ENCODE assay signal across 14 cellular contexts in the genomic region with DNA sequence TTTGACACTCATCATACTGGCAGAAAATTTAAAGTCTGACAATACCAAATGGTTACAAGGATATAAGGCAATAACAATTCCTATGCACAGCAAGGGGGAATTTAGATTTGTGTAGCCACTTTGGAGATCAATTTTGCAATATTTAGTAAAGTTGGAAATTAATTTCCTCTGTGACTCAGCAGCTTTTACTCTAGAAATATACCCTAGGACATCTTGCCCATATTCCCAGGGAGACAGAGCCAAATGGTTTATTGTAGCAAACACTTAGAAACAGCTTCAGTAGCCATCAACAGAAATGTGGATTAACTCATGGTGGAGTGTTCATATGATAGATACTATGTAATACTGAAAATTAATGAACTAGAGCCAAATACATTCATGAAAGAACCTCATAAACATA.
DNase-seq lines count a peak whose midpoint lies in the region; ATAC-seq and TF ChIP-seq lines count a peak whose summit lies in the region.
"Had no signal": no experiment of that assay in that cellular context is flagged by ENCODE, and none has a peak within 500 bp of the region (broad histone marks: within the 10 kb centered on the region; RNA-seq: fewer than 3 reads in every experiment).

No MANE protein-coding gene starts in this region.

- H3K9me3 ChIP-seq in IMR-90 (ENCODE audit: control insufficient read depth, insufficient read depth, low read length) (peaks cover 2% of the 10 kb centered on the region; the same call in 1 of the 2 replicates), transverse colon (peaks cover 0 to 6% of the 10 kb centered on the region in 2 donors)

- POLR2A ChIA-PET in IMR-90 (lab: Charles Lee; ENCODE audit: unreplicated experiment), result no interaction called here

- no peaks in the 10 kb centered on the region for H4K20me1 ChIP-seq in IMR-90 (ENCODE audit: insufficient read depth, low read length)

- H2AK5ac ChIP-seq in IMR-90 (ENCODE audit: low read depth, low read length), result no peak overlapping the region

- CTCF ChIA-PET in IMR-90 (lab: Yijun Ruan, JAX), result no interaction called here

- H3K23ac ChIP-seq in IMR-90 (ENCODE audit: low read depth, low read length), result no peak overlapping the region

- TF ChIP-seq RAD21 in IMR-90 (IDR thresholded peaks at IDR 0.05; ENCODE audit: low read length), result no peak

- no peak overlapping the region for H3K4me2 ChIP-seq in IMR-90 (ENCODE audit: low read depth, low read length)

- no peak overlapping the region for H2BK15ac ChIP-seq in IMR-90 (ENCODE audit: low read depth, low read length)

- H3K36me3 Mint-ChIP-seq in stimulated activated naive B cell treated with anti-CD40 and anti-IgM and Interleukin-4, amounts not matched to agents 10 μg/mL and 1 μg/mL and 100 μg/mL, for 72 hours, result peaks cover 48 to 66% of the 10 kb centered on the region in 2 donors

- dilution Hi-C loops in IMR-90 (cut with HindIII; ENCODE audit: low sequenced_read_pairs, unreplicated experiment), result no loop called here

- H3K27ac Mint-ChIP-seq in stimulated activated naive B cell treated with anti-CD40 and anti-IgM and Interleukin-4, amounts not matched to agents 10 μg/mL and 1 μg/mL and 100 μg/mL, for 72 hours, result no peak overlapping the region

- in situ Hi-C loops in IMR-90 (cut with MboI; ENCODE audit: low sequenced_read_pairs), result no loop called here
- in situ Hi-C loops in transverse colon (cut with MboI; ENCODE audit: low pct_ligation_motif_present in 1 of 4, low pct_unique_long_range_greater_than_20kb in 1 of 4, low sequenced_read_pairs in 3 of 4), result no loop called here

- H3K56ac ChIP-seq in IMR-90 (ENCODE audit: extremely low read depth, insufficient read depth, low read length), result no peak overlapping the region

- H3K27ac ChIP-seq in IMR-90 (ENCODE audit: insufficient read depth, low read length) (no peak overlapping the region), transverse colon (no peak overlapping the region)
- H3K27ac ChIP-seq: C4-2B, SK-N-MC had no signal

- no peak overlapping the region for H4K91ac ChIP-seq in IMR-90 (ENCODE audit: insufficient read depth, low read depth, low read length)

- ATAC-seq in IMR-90 (ENCODE audit: low read depth), result peak; percentile 37; the same call in 1 of the 2 replicates
- no peak for ATAC-seq in stimulated activated naive B cell treated with anti-CD40 and anti-IgM and Interleukin-4, amounts not matched to agents 10 μg/mL and 1 μg/mL and 100 μg/mL, for 72 hours (replicated peaks)

- no peaks in the 10 kb centered on the region for H3K4me1 ChIP-seq in IMR-90 (ENCODE audit: control insufficient read depth, insufficient read depth, low read length)
- H3K4me1 ChIP-seq in transverse colon, result no peaks in the 10 kb centered on the region

- H3K4me3 Mint-ChIP-seq in stimulated activated naive B cell treated with anti-CD40 and anti-IgM and Interleukin-4, amounts not matched to agents 10 μg/mL and 1 μg/mL and 100 μg/mL, for 72 hours, result no peak overlapping the region

- H3K27me3 ChIP-seq in IMR-90 (ENCODE audit: control insufficient read depth, insufficient read depth, low read length), result no peaks in the 10 kb centered on the region
- no peaks in the 10 kb centered on the region for H3K27me3 ChIP-seq in transverse colon

- H3K36me3 ChIP-seq in IMR-90 (ENCODE audit: control insufficient read depth, insufficient read depth, low read length) (no peaks in the 10 kb centered on the region), transverse colon (no peaks in the 10 kb centered on the region)

- peaks cover 16 to 26% of the 10 kb centered on the region in 2 donors for H3K9me3 Mint-ChIP-seq in stimulated activated naive B cell treated with anti-CD40 and anti-IgM and Interleukin-4, amounts not matched to agents 10 μg/mL and 1 μg/mL and 100 μg/mL, for 72 hours

- no peaks in the 10 kb centered on the region for H3K27me3 Mint-ChIP-seq in stimulated activated naive B cell treated with anti-CD40 and anti-IgM and Interleukin-4, amounts not matched to agents 10 μg/mL and 1 μg/mL and 100 μg/mL, for 72 hours

- no peak overlapping the region; the same call in 1 of the 2 replicates for H3K18ac ChIP-seq in IMR-90 (ENCODE audit: low read depth, low read length)

- DNase-seq in IMR-90 (peak; percentile 11), amniotic epithelial cell (ENCODE audit: low read depth) (peak; percentile 5), fibroblast of mammary gland (ENCODE audit: low read depth) (peak; percentile 57), skeletal muscle cell (ENCODE audit: low read depth) (peak; percentile 9), transverse colon (no peak), pons (ENCODE audit: low spot score) (no peak)
- DNase-seq in stimulated activated naive B cell treated with anti-CD40 and anti-IgM and Interleukin-4, amounts not matched to agents 10 μg/mL and 1 μg/mL and 100 μg/mL, for 72 hours, result no peak
- DNase-seq: DMS79, NCI-H187, NCI-H2107, NCI-H69, SHP77 had no signal

- intact Hi-C loops in IMR-90 (cut with micrococcal nuclease) (no loop called here), transverse colon (cut with DNase I; ENCODE audit: low total_unique reads) (no loop called here)

- no peak overlapping the region for H3K9ac ChIP-seq in IMR-90 (ENCODE audit: low read depth, low read length)

- H3K14ac ChIP-seq in IMR-90 (replicated peaks; ENCODE audit: low read depth, low read length), result no peak overlapping the region

- H3K4ac ChIP-seq in IMR-90 (ENCODE audit: low read depth, low read length), result no peak overlapping the region

- no peak overlapping the region for H2AK9ac ChIP-seq in IMR-90 (replicated peaks; ENCODE audit: low read depth, low read length, poor library complexity)

- H2BK5ac ChIP-seq in IMR-90 (ENCODE audit: low read depth, low read length, poor library complexity, severe bottlenecking), result peak overlapping the region; percentile 24

- H2AFZ ChIP-seq in IMR-90 (replicated peaks; ENCODE audit: low read length, poor library complexity), result no peak overlapping the region

- BruUV-seq in IMR-90 (replicated peaks; lab: Mats Ljungman, UMichigan), result no TSS peak

- H3K9me1 ChIP-seq in IMR-90 (ENCODE audit: insufficient read depth, low read length), result no peaks in the 10 kb centered on the region

- no peak overlapping the region for H4K8ac ChIP-seq in IMR-90 (ENCODE audit: low read depth in 2 of 2, low read length in 2 of 2)

- TF ChIP-seq POLR2A in IMR-90 (IDR thresholded peaks at IDR 0.05; ENCODE audit: low read depth, low read length) (no peak), transverse colon (IDR thresholded peaks at IDR 0.05) (no peak)

- H4K5ac ChIP-seq in IMR-90 (ENCODE audit: low read depth, low read length), result no peak overlapping the region

- H3K4me3 ChIP-seq in IMR-90 (ENCODE audit: insufficient read depth, low read depth, low read length) (no peak overlapping the region), fibroblast of mammary gland (ENCODE audit: control insufficient read depth, low read depth, low read length) (no peak overlapping the region), skeletal muscle cell (ENCODE audit: low read depth, low read length) (no peak overlapping the region), transverse colon (no peak overlapping the region)
- H3K4me3 ChIP-seq: SK-N-MC had no signal

- H2BK20ac ChIP-seq in IMR-90 (ENCODE audit: low read depth, low read length), result no peak overlapping the region

- no peak for TF ChIP-seq EP300 in transverse colon (IDR thresholded peaks at IDR 0.05; ENCODE audit: low read depth)

- H3K4me1 Mint-ChIP-seq in stimulated activated naive B cell treated with anti-CD40 and anti-IgM and Interleukin-4, amounts not matched to agents 10 μg/mL and 1 μg/mL and 100 μg/mL, for 72 hours, result peaks cover 2 to 11% of the 10 kb centered on the region in 2 donors

- no peak for TF ChIP-seq CTCF in IMR-90 (conservative IDR thresholded peaks at IDR 0.05; ENCODE audit: low read depth, low read length)
- no peak for TF ChIP-seq CTCF in fibroblast of mammary gland (conservative IDR thresholded peaks at IDR 0.05; ENCODE audit: control insufficient read depth, insufficient read depth, low read depth, low read length)
- no peak for TF ChIP-seq CTCF in transverse colon (IDR thresholded peaks at IDR 0.05)

- H3K79me1 ChIP-seq in IMR-90 (ENCODE audit: low read depth in 1 of 2, low read length in 2 of 2), result 0 out of 4 replicates have a peak, but pooled peaks cover 0 to 4% of the 10 kb centered on the region in 2 experiments

- H2BK120ac ChIP-seq in IMR-90 (ENCODE audit: low read depth, low read length), result no peak overlapping the region

TF ChIP-seq in IMR-90, 13 proteins besides CTCF, POLR2A, EP300 and RAD21:
- TF ChIP-seq CEBPB (IDR thresholded peaks at IDR 0.05; ENCODE audit: low read depth, low read length), result no peak
- no peak for TF ChIP-seq RFX5 (IDR thresholded peaks at IDR 0.05; ENCODE audit: low read depth, low read length)
- TF ChIP-seq, protein P1, sequence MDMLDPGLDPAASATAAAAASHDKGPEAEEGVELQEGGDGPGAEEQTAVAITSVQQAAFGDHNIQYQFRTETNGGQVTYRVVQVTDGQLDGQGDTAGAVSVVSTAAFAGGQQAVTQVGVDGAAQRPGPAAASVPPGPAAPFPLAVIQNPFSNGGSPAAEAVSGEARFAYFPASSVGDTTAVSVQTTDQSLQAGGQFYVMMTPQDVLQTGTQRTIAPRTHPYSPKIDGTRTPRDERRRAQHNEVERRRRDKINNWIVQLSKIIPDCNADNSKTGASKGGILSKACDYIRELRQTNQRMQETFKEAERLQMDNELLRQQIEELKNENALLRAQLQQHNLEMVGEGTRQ (IDR thresholded peaks at IDR 0.05; ENCODE audit: low read depth, low read length), result no peak
- TF ChIP-seq NFE2L2 (IDR thresholded peaks at IDR 0.05; ENCODE audit: low read depth, low read length), result peak; percentile 63; the same call in 1 of the 2 replicates
- no peak for TF ChIP-seq CHD1 (IDR thresholded peaks at IDR 0.05; ENCODE audit: low read depth, low read length)
- TF ChIP-seq, protein P2, sequence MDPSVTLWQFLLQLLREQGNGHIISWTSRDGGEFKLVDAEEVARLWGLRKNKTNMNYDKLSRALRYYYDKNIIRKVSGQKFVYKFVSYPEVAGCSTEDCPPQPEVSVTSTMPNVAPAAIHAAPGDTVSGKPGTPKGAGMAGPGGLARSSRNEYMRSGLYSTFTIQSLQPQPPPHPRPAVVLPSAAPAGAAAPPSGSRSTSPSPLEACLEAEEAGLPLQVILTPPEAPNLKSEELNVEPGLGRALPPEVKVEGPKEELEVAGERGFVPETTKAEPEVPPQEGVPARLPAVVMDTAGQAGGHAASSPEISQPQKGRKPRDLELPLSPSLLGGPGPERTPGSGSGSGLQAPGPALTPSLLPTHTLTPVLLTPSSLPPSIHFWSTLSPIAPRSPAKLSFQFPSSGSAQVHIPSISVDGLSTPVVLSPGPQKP (IDR thresholded peaks at IDR 0.05; ENCODE audit: borderline replicate concordance, low read depth, low read length), result no peak

Comparison
In these comparisons a context has a peak if more than half of its experiments do, and no peak if none do; other contexts are left out.
1. DNase-seq: peak in IMR-90 (single experiment), amniotic epithelial cell (single experiment), fibroblast of mammary gland (single experiment) and skeletal muscle cell (single experiment); none in transverse colon (single experiment), stimulated activated naive B cell treated with anti-CD40 and anti-IgM and Interleukin-4, amounts not matched to agents 10 μg/mL and 1 μg/mL and 100 μg/mL, for 72 hours (single experiment) and pons (single experiment).